Comparison of ENCODE assay signal across 13 cellular contexts in the genomic region with DNA sequence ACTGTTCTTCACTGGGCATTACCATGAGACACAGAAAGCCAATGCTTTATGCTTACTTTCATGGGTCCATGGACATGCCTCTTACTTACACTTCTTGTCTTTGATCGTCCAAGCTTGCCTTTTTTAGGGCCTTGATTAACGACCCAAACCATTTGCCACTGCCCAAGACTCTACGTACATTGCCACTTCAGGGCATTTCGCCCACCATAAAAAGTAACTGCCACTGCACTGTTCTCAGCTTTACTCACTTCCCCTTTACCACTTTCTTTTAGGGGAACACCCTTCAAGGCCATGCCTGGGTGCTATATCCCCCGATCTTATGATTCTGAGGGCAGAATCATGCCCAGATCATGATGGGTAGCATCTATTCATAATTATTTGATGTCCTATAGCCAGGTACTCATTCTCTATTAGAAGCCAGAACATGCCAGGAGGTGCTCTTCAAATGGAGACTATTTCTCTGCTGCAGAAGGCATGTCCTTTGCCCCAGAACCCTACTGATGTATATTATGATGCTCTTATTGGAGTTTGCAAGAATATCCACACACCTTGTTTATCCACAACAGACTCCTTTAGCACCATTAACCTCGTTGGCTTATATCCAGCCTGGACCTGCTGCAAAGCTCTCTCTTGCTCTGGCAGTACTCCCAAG.
DNase-seq lines count a peak whose midpoint lies in the region; ATAC-seq, FAIRE-seq and TF ChIP-seq lines count a peak whose summit lies in the region.
"Had no signal": no experiment of that assay in that cellular context is flagged by ENCODE, and none has a peak within 500 bp of the region (broad histone marks: within the 10 kb centered on the region; RNA-seq: fewer than 3 reads in every experiment).

No MANE protein-coding gene starts in this region.

- H3K36me3 ChIP-seq in GM12878 (ENCODE audit: control insufficient read depth in 2 of 2, insufficient read depth in 2 of 2, low read length in 1 of 2) (no peaks in the 10 kb centered on the region), right atrium auricular region (no peaks in the 10 kb centered on the region)
- H3K36me3 ChIP-seq: ascending aorta had no signal

- H3K4me1 ChIP-seq in GM12878 (ENCODE audit: control insufficient read depth, insufficient read depth, low read length) (peaks cover 14% of the 10 kb centered on the region; the same call in 1 of the 2 replicates), right atrium auricular region (no peaks in the 10 kb centered on the region)
- H3K4me1 ChIP-seq: ascending aorta had no signal

- no peak for TF ChIP-seq CTCF in GM12878 (IDR thresholded peaks at IDR 0.05 in 2 of 3, conservative IDR thresholded peaks at IDR 0.05 in 1 of 3; ENCODE audit: control insufficient read depth in 2 of 3, extremely low read depth in 1 of 3, insufficient read depth in 1 of 3, low read depth in 3 of 3, low read length in 3 of 3)
- no peak for TF ChIP-seq CTCF in right atrium auricular region (IDR thresholded peaks at IDR 0.05)

- no peaks in the 10 kb centered on the region for H3K79me2 ChIP-seq in GM12878 (ENCODE audit: control insufficient read depth, insufficient read depth, low read length)

- no peak for FAIRE-seq in GM12878 (lab: Jason Lieb, UNC)

- no peak overlapping the region for H3K9ac ChIP-seq in GM12878 (ENCODE audit: control insufficient read depth, insufficient read depth, low read length)

- DNase-seq in GM12878 (ENCODE audit: low read depth, low spot score) (peak; percentile 53), right atrium auricular region (ENCODE audit: low spot score) (no peak), OCI-M1 (lab: John Stamatoyannopoulos, UW) (no peak), HPDE6-E6E7 (ENCODE audit: extremely low spot score) (no peak), putamen (ENCODE audit: low spot score) (no peak)
- DNase-seq: activated CD8-positive, alpha-beta memory T cell treated with anti-CD3 and anti-CD28 coated beads, Interleukin-2, amount 50 U/mL, for 48 hours; KG1; NCI-H446 had no signal

- TF ChIP-seq POLR2A in GM12878 (IDR thresholded peaks at IDR 0.05; ENCODE audit: low read depth, low read length) = no peak

- SMC1A ChIA-PET in GM12878 (lab: Charles Lee; ENCODE audit: uncharacterized antibody, unreplicated experiment) = interaction anchor here (0.6 to 14.6 kb wide), 15 partner anchors 12 to 194 kb away, joined by 3 to 187 read pairs (median 4); no protein-coding TSS in a partner anchor

- POLR2A ChIA-PET in GM12878 (lab: Charles Lee) = interaction anchor here (0.6 to 7.9 kb wide), 7 partner anchors 32 to 95 kb away, joined by 3 to 47 read pairs (median 5); partner anchors contain the start of gene RAD23B

- no peaks in the 10 kb centered on the region for H4K20me1 ChIP-seq in GM12878 (ENCODE audit: control insufficient read depth, insufficient read depth)

- intact Hi-C loops in GM12878 (cut with micrococcal nuclease; ENCODE audit: unreplicated experiment) = loop anchor here (2.0 kb wide), 1 partner anchor 66 kb away; no protein-coding TSS in a partner anchor

- in situ Hi-C loops in GM12878 (cut with MboI) = no loop called here

- peak overlapping the region; percentile 19; the same call in 1 of the 2 replicates for H2AFZ ChIP-seq in GM12878 (ENCODE audit: control insufficient read depth, low read depth, low read length)

- RAD21 ChIA-PET in GM12878 (lab: Charles Lee; ENCODE audit: unreplicated experiment) = interaction anchor here (0.9 to 10.2 kb wide), 13 partner anchors 9 to 122 kb away, joined by 3 to 115 read pairs (median 6); no protein-coding TSS in a partner anchor

- peak overlapping the region; percentile 31; the same call in 1 of the 2 replicates for H3K27ac ChIP-seq in GM12878 (ENCODE audit: control insufficient read depth, insufficient read depth)
- no peak overlapping the region for H3K27ac ChIP-seq in right atrium auricular region
- H3K27ac ChIP-seq: ascending aorta, skin epidermis had no signal

- no peak overlapping the region for H3K4me3 ChIP-seq in GM12878
- no peak overlapping the region for H3K4me3 ChIP-seq in right atrium auricular region
- H3K4me3 ChIP-seq: ascending aorta, skin epidermis had no signal

- CTCF ChIA-PET in GM12878 (lab: Yijun Ruan, JAX) = interaction anchor here (0.8 to 4.2 kb wide), 13 partner anchors 8 to 123 kb away, joined by 3 to 28 read pairs (median 4); no protein-coding TSS in a partner anchor

- TF ChIP-seq RAD21 in GM12878 (IDR thresholded peaks at IDR 0.05; ENCODE audit: insufficient read depth, low read depth, low read length) = no peak

- peak overlapping the region; percentile 66 for H3K4me2 ChIP-seq in GM12878 (ENCODE audit: control insufficient read depth, insufficient read depth)

- peak; percentile 49 to 83; a peak in 3 of 4 replicates for TF ChIP-seq EP300 in GM12878 (IDR thresholded peaks at IDR 0.05; ENCODE audit: borderline replicate concordance in 1 of 2, control insufficient read depth in 1 of 2, low read depth in 2 of 2, low read length in 2 of 2)

- H3K27me3 ChIP-seq in GM12878 (replicated peaks in 1 of 2; ENCODE audit: control insufficient read depth in 2 of 2, insufficient read depth in 2 of 2, low read length in 1 of 2) = no peaks in the 10 kb centered on the region
- H3K27me3 ChIP-seq in right atrium auricular region = no peaks in the 10 kb centered on the region
- H3K27me3 ChIP-seq: ascending aorta had no signal

- no TSS peak for BruUV-seq in GM12878 (replicated peaks; lab: Mats Ljungman, UMichigan)

- ATAC-seq in GM18867 (IDR thresholded peaks at IDR 0.05; ENCODE audit: unreplicated experiment) = peak; percentile 90
- peak; percentile 77 for ATAC-seq in GM21515 (IDR thresholded peaks at IDR 0.05; ENCODE audit: unreplicated experiment)
- ATAC-seq in HG03103 (IDR thresholded peaks at IDR 0.05; ENCODE audit: low read depth, unreplicated experiment) = peak; percentile 74
- peak; percentile 85 for ATAC-seq in GM12878

- H3K9me3 ChIP-seq in GM12878 (replicated peaks; ENCODE audit: control insufficient read depth, insufficient read depth, low read length) (no peaks in the 10 kb centered on the region; the same call in 1 of the 3 replicates), right atrium auricular region (no peaks in the 10 kb centered on the region)
- H3K9me3 ChIP-seq: ascending aorta had no signal

- WGBS in GM12878 (ENCODE audit: insufficient coverage, insufficient replicate concordance, low lambda C conversion rate, missing lambda C conversion rate) = 4% methylated on average over 6 of the region's 6 CpGs

TF ChIP-seq in GM12878, 131 proteins besides CTCF, POLR2A, EP300 and RAD21 (continues in another document):
- TF ChIP-seq SP1 (IDR thresholded peaks at IDR 0.05; ENCODE audit: low read depth, low read length) (peak; percentile 22), NFXL1 (IDR thresholded peaks at IDR 0.05; ENCODE audit: borderline replicate concordance) (no peak), TARDBP (IDR thresholded peaks at IDR 0.05; ENCODE audit: borderline replicate concordance) (no peak), RBBP5 (conservative IDR thresholded peaks at IDR 0.05) (no peak), ZNF217 (IDR thresholded peaks at IDR 0.05) (0 out of 2 replicates have a peak, but pooled peaks have one; percentile 61), ATF7 (IDR thresholded peaks at IDR 0.05; ENCODE audit: low read depth) (peak; percentile 53; the same call in 1 of the 2 replicates), JUNB (IDR thresholded peaks at IDR 0.05) (peak; percentile 30; the same call in 1 of the 2 replicates), ZNF622 (IDR thresholded peaks at IDR 0.05) (no peak), ZNF207 (IDR thresholded peaks at IDR 0.05; ENCODE audit: borderline replicate concordance) (0 out of 2 replicates have a peak, but pooled peaks have one; percentile 47), SMARCA5 (IDR thresholded peaks at IDR 0.05) (peak; percentile 50), MTA2 (IDR thresholded peaks at IDR 0.05; ENCODE audit: low read depth) (peak; percentile 90), CHD4 (IDR thresholded peaks at IDR 0.05) (no peak), ZBTB4 (CRISPR knock-in tag; IDR thresholded peaks at IDR 0.05) (no peak), SUZ12 (IDR thresholded peaks at IDR 0.05; ENCODE audit: unreplicated experiment) (no peak)
- TF ChIP-seq, protein P1, sequence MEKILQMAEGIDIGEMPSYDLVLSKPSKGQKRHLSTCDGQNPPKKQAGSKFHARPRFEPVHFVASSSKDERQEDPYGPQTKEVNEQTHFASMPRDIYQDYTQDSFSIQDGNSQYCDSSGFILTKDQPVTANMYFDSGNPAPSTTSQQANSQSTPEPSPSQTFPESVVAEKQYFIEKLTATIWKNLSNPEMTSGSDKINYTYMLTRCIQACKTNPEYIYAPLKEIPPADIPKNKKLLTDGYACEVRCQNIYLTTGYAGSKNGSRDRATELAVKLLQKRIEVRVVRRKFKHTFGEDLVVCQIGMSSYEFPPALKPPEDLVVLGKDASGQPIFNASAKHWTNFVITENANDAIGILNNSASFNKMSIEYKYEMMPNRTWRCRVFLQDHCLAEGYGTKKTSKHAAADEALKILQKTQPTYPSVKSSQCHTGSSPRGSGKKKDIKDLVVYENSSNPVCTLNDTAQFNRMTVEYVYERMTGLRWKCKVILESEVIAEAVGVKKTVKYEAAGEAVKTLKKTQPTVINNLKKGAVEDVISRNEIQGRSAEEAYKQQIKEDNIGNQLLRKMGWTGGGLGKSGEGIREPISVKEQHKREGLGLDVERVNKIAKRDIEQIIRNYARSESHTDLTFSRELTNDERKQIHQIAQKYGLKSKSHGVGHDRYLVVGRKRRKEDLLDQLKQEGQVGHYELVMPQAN (conservative IDR thresholded peaks at IDR 0.05) = peak; percentile 35; the same call in 1 of the 2 replicates
